1 cellular context compared by ENCODE assay signal in the genomic region with DNA sequence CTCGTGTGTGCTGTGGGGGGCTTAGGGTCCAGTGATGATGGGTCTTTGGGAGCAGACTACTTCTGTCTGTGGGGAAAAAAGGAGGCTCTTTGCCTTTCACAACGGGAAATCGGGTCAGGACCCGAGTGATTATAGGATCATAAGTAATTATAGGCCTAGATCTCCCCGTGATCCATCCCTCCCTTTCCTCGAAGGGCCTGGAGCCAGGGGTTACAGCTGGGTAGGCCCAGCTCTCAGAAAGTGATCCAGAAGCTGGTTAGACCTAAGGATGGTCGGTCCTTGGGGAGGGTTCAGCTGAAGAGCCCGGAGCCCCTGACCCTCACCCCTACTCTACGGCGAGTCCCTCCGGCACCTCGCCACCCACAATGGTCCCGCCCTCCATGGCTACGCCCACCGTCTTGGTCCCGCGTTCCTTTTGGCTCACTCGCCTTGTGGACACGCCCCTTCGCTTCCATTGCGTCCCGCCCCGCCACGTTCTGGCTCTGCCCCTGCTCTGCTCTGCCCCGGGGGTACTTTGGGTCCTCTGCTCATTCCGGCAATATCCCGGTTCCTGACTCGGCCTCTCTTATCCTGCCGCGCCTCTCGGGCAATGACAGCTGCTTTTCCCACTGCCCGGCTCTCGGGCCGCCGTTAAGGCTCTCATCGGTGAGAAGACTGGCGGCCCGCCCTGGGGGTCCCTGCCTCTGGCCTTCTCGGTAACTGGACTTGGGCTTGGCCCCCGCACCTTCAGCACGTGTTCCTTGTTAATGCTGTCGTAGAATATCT.
A peak's percentile ranks its signal among the peaks of the same experiment; 100 is the strongest.
TF ChIP-seq lines count a peak whose summit lies in the region.

No MANE protein-coding gene starts in this region.

TF ChIP-seq in SK-N-SH, 30 proteins besides CTCF, POLR2A, EP300 and RAD21 (continued from another document):
- TF ChIP-seq, protein P1, sequence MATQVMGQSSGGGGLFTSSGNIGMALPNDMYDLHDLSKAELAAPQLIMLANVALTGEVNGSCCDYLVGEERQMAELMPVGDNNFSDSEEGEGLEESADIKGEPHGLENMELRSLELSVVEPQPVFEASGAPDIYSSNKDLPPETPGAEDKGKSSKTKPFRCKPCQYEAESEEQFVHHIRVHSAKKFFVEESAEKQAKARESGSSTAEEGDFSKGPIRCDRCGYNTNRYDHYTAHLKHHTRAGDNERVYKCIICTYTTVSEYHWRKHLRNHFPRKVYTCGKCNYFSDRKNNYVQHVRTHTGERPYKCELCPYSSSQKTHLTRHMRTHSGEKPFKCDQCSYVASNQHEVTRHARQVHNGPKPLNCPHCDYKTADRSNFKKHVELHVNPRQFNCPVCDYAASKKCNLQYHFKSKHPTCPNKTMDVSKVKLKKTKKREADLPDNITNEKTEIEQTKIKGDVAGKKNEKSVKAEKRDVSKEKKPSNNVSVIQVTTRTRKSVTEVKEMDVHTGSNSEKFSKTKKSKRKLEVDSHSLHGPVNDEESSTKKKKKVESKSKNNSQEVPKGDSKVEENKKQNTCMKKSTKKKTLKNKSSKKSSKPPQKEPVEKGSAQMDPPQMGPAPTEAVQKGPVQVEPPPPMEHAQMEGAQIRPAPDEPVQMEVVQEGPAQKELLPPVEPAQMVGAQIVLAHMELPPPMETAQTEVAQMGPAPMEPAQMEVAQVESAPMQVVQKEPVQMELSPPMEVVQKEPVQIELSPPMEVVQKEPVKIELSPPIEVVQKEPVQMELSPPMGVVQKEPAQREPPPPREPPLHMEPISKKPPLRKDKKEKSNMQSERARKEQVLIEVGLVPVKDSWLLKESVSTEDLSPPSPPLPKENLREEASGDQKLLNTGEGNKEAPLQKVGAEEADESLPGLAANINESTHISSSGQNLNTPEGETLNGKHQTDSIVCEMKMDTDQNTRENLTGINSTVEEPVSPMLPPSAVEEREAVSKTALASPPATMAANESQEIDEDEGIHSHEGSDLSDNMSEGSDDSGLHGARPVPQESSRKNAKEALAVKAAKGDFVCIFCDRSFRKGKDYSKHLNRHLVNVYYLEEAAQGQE (IDR thresholded peaks at IDR 0.05; ENCODE audit: low read depth, low read length): no peak
- TF ChIP-seq MXI1 (IDR thresholded peaks at IDR 0.05; ENCODE audit: low read depth, low read length): peak; percentile 74; the same call in 1 of the 2 replicates
